ENCODE assay signal across 16 cellular contexts in genomic region chr6:105824732-105825131, GRCh38.
DNase-seq lines count a peak whose midpoint lies in the region; ATAC-seq and TF ChIP-seq lines count a peak whose summit lies in the region.
"Had no signal": no experiment of that assay in that cellular context is flagged by ENCODE, and none has a peak within 500 bp of the region (broad histone marks: within the 10 kb centered on the region; RNA-seq: fewer than 3 reads in every experiment).

No MANE protein-coding gene starts in this region.

- peaks cover 6% of the 10 kb centered on the region for H3K4me1 Mint-ChIP-seq in activated T-cell treated with anti-CD3 and anti-CD28 coated beads, Interleukin-2, amount 50 U/mL, for 72 hours (ENCODE audit: low read depth)
- H3K4me1 Mint-ChIP-seq: activated naive CD4-positive, alpha-beta T cell treated with anti-CD3 and anti-CD28 coated beads, Interleukin-2, amount 10 ng/mL, durations not matched to agents 7 days and 5 days had no signal

- no peak for DNase-seq in activated T-cell treated with anti-CD3 and anti-CD28 coated beads, Interleukin-2, amount 50 U/mL, for 72 hours
- no peak for DNase-seq in activated T-cell treated with anti-CD3 and anti-CD28 coated beads, Interleukin-2, amount 50 U/mL, for 48 hours
- peak; percentile 27 for DNase-seq in amniotic stem cell (lab: John Stamatoyannopoulos, UW)
- DNase-seq in stromal cell of bone marrow (ENCODE audit: low read depth): peak; percentile 50
- DNase-seq in NCI-H2081 treated with DMSO at 0.1 percent for 48 hours (lab: John Stamatoyannopoulos, UW): no peak
- no peak for DNase-seq in dorsolateral prefrontal cortex
- DNase-seq in activated naive CD4-positive, alpha-beta T cell treated with anti-CD3 and anti-CD28 coated beads, Interleukin-2, amount 50 U/mL, for 16 hours: no peak
- DNase-seq: activated naive CD4-positive, alpha-beta T cell treated with anti-CD3 and anti-CD28 coated beads, Interleukin-2, amount 10 ng/mL, durations not matched to agents 7 days and 5 days; colonic mucosa; NCI-H1048; pancreas; stimulated activated CD4-positive, alpha-beta T cell treated with anti-CD3 and anti-CD28 coated beads, Interleukin-15, amount 100 ng/mL, for 24 hours; T-helper 9 cell; upper lobe of right lung had no signal

- TF ChIP-seq CTCF in dorsolateral prefrontal cortex (IDR thresholded peaks at IDR 0.05 in 54 of 56, conservative IDR thresholded peaks at IDR 0.05 in 2 of 56; ENCODE audit: low read depth in 1 of 56, partially characterized antibody in 56 of 56): no peak

- H3K9me3 Mint-ChIP-seq in activated T-cell treated with anti-CD3 and anti-CD28 coated beads, Interleukin-2, amount 50 U/mL, for 72 hours: peaks cover 4% of the 10 kb centered on the region in 2 donors

- H3K36me3 Mint-ChIP-seq in activated T-cell treated with anti-CD3 and anti-CD28 coated beads, Interleukin-2, amount 50 U/mL, for 72 hours (ENCODE audit: insufficient read depth in 2 of 2): peaks cover 2 to 6% of the 10 kb centered on the region in 2 donors

- H3K4me3 Mint-ChIP-seq in activated T-cell treated with anti-CD3 and anti-CD28 coated beads, Interleukin-2, amount 50 U/mL, for 72 hours: peak overlapping the region in 1 of 2 donors; percentile 2
- H3K4me3 Mint-ChIP-seq: activated naive CD4-positive, alpha-beta T cell treated with anti-CD3 and anti-CD28 coated beads, Interleukin-2, amount 10 ng/mL, durations not matched to agents 7 days and 5 days had no signal

- no peak overlapping the region for H3K4me3 ChIP-seq in dorsolateral prefrontal cortex
- H3K4me3 ChIP-seq: A549, colonic mucosa, pancreas, upper lobe of right lung had no signal

- H3K27ac ChIP-seq in dorsolateral prefrontal cortex: no peak overlapping the region
- H3K27ac ChIP-seq: A549, colonic mucosa, pancreas, upper lobe of right lung had no signal

- no peaks in the 10 kb centered on the region for H3K27me3 Mint-ChIP-seq in activated T-cell treated with anti-CD3 and anti-CD28 coated beads, Interleukin-2, amount 50 U/mL, for 72 hours (ENCODE audit: low read depth)

- no peaks in the 10 kb centered on the region for H3K27me3 ChIP-seq in dorsolateral prefrontal cortex
- H3K27me3 ChIP-seq: colonic mucosa, pancreas, upper lobe of right lung had no signal

- H3K27ac Mint-ChIP-seq in activated T-cell treated with anti-CD3 and anti-CD28 coated beads, Interleukin-2, amount 50 U/mL, for 72 hours: no peak overlapping the region
- H3K27ac Mint-ChIP-seq: activated naive CD4-positive, alpha-beta T cell treated with anti-CD3 and anti-CD28 coated beads, Interleukin-2, amount 10 ng/mL, durations not matched to agents 7 days and 5 days had no signal

- intact Hi-C loops in dorsolateral prefrontal cortex (cut with DNase I): no loop called here

- ATAC-seq in activated T-cell treated with anti-CD3 and anti-CD28 coated beads, Interleukin-2, amount 50 U/mL, for 72 hours (replicated peaks in 1 of 2): peak; percentile 68 to 89
- ATAC-seq in HG02678 (IDR thresholded peaks at IDR 0.05; ENCODE audit: unreplicated experiment): peak; percentile 58
- ATAC-seq: A549, pancreas, upper lobe of right lung had no signal

Comparison
In these comparisons a context has a peak if more than half of its experiments do, and no peak if none do; other contexts are left out.
1. DNase-seq: peak in amniotic stem cell (single experiment) and stromal cell of bone marrow (single experiment); none in activated T-cell treated with anti-CD3 and anti-CD28 coated beads, Interleukin-2, amount 50 U/mL, for 72 hours (0 of 2), activated T-cell treated with anti-CD3 and anti-CD28 coated beads, Interleukin-2, amount 50 U/mL, for 48 hours (0 of 2), NCI-H2081 treated with DMSO at 0.1 percent for 48 hours (single experiment), dorsolateral prefrontal cortex (0 of 10) and activated naive CD4-positive, alpha-beta T cell treated with anti-CD3 and anti-CD28 coated beads, Interleukin-2, amount 50 U/mL, for 16 hours (single experiment).